ENCODE assay signal across 1 cellular context in the genomic region with DNA sequence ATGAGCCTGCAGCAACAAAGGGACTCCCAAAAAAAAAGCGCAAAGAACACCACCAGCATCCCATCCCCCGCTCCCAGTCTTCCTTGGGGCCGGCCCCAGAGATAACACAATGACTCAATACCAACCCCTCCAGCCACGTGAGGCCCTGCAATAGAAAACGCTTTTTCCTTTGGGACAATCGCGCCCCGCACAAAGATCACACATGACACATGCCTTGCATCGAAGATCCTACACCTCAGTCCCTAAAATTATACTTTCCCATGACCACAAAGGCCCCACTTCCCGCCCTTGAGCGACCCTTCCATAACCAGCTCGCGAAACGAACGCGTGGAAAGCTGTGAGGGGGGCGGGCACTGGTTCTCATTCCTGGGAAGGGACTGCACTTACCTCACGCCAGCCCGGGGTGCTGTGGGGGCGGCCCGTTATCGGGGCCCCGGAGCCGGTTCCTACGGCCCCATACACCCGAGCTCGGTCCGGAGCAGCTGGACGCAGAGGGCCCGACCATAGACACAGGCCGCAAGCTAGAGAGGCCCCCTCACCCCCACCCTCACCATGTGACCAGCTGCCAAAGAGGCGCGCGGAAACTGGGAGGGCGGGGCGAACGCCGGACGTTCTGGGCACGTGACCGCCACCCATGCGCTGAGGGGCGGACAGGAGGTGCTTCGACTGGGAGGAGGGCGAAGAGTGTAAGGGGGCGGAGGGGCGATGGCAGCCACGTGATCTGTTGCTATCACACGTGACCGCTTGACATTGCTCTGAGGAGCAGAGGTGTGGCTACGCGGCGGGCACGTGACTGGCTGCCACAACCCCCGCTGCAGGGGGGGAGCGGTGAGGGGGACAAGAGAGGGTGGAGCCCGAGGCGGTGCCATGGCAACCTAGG.
TF ChIP-seq lines count a peak whose summit lies in the region.

Gene CDK4, minus strand, starts transcription at position 523 of the 880 bp plus-strand sequence. CDS start 593 bp downstream, outside the sequence.

TF ChIP-seq in WTC11, 78 proteins besides CTCF, POLR2A, EP300 and RAD21 (continued from another document and continues in another):
- no peak for TF ChIP-seq ZNF532 (CRISPR knock-in tag; IDR thresholded peaks at IDR 0.05; ENCODE audit: borderline replicate concordance)
- TF ChIP-seq NFE2L1 (CRISPR knock-in tag; IDR thresholded peaks at IDR 0.05): peak; percentile 47
- TF ChIP-seq RORB (CRISPR knock-in tag; IDR thresholded peaks at IDR 0.05): no peak
- TF ChIP-seq ZNF219 (CRISPR knock-in tag; IDR thresholded peaks at IDR 0.05; ENCODE audit: borderline replicate concordance): 0 out of 2 replicates have a peak, but pooled peaks have one; percentile 36
- no peak for TF ChIP-seq PRDM15 (CRISPR knock-in tag; IDR thresholded peaks at IDR 0.05)
- TF ChIP-seq, protein P1, sequence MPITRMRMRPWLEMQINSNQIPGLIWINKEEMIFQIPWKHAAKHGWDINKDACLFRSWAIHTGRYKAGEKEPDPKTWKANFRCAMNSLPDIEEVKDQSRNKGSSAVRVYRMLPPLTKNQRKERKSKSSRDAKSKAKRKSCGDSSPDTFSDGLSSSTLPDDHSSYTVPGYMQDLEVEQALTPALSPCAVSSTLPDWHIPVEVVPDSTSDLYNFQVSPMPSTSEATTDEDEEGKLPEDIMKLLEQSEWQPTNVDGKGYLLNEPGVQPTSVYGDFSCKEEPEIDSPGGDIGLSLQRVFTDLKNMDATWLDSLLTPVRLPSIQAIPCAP (CRISPR knock-in tag; IDR thresholded peaks at IDR 0.05): no peak
- TF ChIP-seq, protein P2, sequence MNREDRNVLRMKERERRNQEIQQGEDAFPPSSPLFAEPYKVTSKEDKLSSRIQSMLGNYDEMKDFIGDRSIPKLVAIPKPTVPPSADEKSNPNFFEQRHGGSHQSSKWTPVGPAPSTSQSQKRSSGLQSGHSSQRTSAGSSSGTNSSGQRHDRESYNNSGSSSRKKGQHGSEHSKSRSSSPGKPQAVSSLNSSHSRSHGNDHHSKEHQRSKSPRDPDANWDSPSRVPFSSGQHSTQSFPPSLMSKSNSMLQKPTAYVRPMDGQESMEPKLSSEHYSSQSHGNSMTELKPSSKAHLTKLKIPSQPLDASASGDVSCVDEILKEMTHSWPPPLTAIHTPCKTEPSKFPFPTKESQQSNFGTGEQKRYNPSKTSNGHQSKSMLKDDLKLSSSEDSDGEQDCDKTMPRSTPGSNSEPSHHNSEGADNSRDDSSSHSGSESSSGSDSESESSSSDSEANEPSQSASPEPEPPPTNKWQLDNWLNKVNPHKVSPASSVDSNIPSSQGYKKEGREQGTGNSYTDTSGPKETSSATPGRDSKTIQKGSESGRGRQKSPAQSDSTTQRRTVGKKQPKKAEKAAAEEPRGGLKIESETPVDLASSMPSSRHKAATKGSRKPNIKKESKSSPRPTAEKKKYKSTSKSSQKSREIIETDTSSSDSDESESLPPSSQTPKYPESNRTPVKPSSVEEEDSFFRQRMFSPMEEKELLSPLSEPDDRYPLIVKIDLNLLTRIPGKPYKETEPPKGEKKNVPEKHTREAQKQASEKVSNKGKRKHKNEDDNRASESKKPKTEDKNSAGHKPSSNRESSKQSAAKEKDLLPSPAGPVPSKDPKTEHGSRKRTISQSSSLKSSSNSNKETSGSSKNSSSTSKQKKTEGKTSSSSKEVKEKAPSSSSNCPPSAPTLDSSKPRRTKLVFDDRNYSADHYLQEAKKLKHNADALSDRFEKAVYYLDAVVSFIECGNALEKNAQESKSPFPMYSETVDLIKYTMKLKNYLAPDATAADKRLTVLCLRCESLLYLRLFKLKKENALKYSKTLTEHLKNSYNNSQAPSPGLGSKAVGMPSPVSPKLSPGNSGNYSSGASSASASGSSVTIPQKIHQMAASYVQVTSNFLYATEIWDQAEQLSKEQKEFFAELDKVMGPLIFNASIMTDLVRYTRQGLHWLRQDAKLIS (CRISPR knock-in tag; IDR thresholded peaks at IDR 0.05; ENCODE audit: borderline replicate concordance): no peak
- peak; percentile 99 for TF ChIP-seq MAX (CRISPR knock-in tag; IDR thresholded peaks at IDR 0.05)
- TF ChIP-seq FOXJ3 (CRISPR knock-in tag; IDR thresholded peaks at IDR 0.05; ENCODE audit: borderline replicate concordance): no peak
- peak; percentile 100 for TF ChIP-seq USF2 (CRISPR knock-in tag; IDR thresholded peaks at IDR 0.05)
- TF ChIP-seq NR2C2 (CRISPR knock-in tag; IDR thresholded peaks at IDR 0.05): no peak
- TF ChIP-seq PRRX2 (CRISPR knock-in tag; IDR thresholded peaks at IDR 0.05): no peak
- no peak for TF ChIP-seq ZNF138 (CRISPR knock-in tag; conservative IDR thresholded peaks at IDR 0.05)
- TF ChIP-seq MYBL2 (CRISPR knock-in tag; IDR thresholded peaks at IDR 0.05): peak; percentile 66; the same call in 1 of the 2 replicates
- TF ChIP-seq FOXK1 (CRISPR knock-in tag; IDR thresholded peaks at IDR 0.05): peak; percentile 98
- peak; percentile 52 for TF ChIP-seq GABPB1 (CRISPR knock-in tag; IDR thresholded peaks at IDR 0.05)
- TF ChIP-seq E2F5 (CRISPR knock-in tag; IDR thresholded peaks at IDR 0.05): peak; percentile 92
- no peak for TF ChIP-seq ZNF317 (CRISPR knock-in tag; IDR thresholded peaks at IDR 0.05; ENCODE audit: borderline replicate concordance, low read depth)
- TF ChIP-seq OVOL2 (CRISPR knock-in tag; IDR thresholded peaks at IDR 0.05; ENCODE audit: borderline replicate concordance): no peak
- TF ChIP-seq SP1 (CRISPR knock-in tag; conservative IDR thresholded peaks at IDR 0.05): peak; percentile 99
- TF ChIP-seq NFATC4 (CRISPR knock-in tag; IDR thresholded peaks at IDR 0.05): no peak; the same call in 1 of the 2 replicates
- TF ChIP-seq ZNF281 (CRISPR knock-in tag; IDR thresholded peaks at IDR 0.05): no peak; the same call in 1 of the 2 replicates
- TF ChIP-seq HMGXB4 (CRISPR knock-in tag; IDR thresholded peaks at IDR 0.05): peak; percentile 74
- TF ChIP-seq FOXP4 (CRISPR knock-in tag; IDR thresholded peaks at IDR 0.05): peak; percentile 81
- TF ChIP-seq NR1H2 (CRISPR knock-in tag; IDR thresholded peaks at IDR 0.05): no peak
- TF ChIP-seq IRF2 (CRISPR knock-in tag; IDR thresholded peaks at IDR 0.05; ENCODE audit: borderline replicate concordance, low read depth): no peak
